ENCODE assay signal across 8 cellular contexts in genomic region chr18:52339891-52340371, GRCh38. TPM values are rescaled to one million over a fixed set of nuclear protein-coding genes. Genes with fewer than 3 reads are reported as not detected.
A peak's percentile ranks its signal among the peaks of the same experiment; 100 is the strongest.
DNase-seq lines count a peak whose midpoint lies in the region; ATAC-seq and TF ChIP-seq lines count a peak whose summit lies in the region.

A gene with protein sequence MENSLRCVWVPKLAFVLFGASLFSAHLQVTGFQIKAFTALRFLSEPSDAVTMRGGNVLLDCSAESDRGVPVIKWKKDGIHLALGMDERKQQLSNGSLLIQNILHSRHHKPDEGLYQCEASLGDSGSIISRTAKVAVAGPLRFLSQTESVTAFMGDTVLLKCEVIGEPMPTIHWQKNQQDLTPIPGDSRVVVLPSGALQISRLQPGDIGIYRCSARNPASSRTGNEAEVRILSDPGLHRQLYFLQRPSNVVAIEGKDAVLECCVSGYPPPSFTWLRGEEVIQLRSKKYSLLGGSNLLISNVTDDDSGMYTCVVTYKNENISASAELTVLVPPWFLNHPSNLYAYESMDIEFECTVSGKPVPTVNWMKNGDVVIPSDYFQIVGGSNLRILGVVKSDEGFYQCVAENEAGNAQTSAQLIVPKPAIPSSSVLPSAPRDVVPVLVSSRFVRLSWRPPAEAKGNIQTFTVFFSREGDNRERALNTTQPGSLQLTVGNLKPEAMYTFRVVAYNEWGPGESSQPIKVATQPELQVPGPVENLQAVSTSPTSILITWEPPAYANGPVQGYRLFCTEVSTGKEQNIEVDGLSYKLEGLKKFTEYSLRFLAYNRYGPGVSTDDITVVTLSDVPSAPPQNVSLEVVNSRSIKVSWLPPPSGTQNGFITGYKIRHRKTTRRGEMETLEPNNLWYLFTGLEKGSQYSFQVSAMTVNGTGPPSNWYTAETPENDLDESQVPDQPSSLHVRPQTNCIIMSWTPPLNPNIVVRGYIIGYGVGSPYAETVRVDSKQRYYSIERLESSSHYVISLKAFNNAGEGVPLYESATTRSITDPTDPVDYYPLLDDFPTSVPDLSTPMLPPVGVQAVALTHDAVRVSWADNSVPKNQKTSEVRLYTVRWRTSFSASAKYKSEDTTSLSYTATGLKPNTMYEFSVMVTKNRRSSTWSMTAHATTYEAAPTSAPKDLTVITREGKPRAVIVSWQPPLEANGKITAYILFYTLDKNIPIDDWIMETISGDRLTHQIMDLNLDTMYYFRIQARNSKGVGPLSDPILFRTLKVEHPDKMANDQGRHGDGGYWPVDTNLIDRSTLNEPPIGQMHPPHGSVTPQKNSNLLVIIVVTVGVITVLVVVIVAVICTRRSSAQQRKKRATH (N-terminal part only) (plus strand): TSS chr18:52340197. CDS start chr18:52340788, 591 bp downstream.

- no peak within 1 kb of the TSS for H2AFZ ChIP-seq in OCI-LY3 (ENCODE audit: low read depth, low read length)

- peak within 1 kb of the TSS; percentile 70 for H3K4me3 Mint-ChIP-seq in osteocyte (ENCODE audit: unreplicated experiment)

- peaks cover 25% of the 10 kb centered on the region for H3K4me1 Mint-ChIP-seq in osteocyte (ENCODE audit: unreplicated experiment)

- peaks cover 41% of the 10 kb centered on the region for H3K27me3 Mint-ChIP-seq in osteocyte (ENCODE audit: unreplicated experiment)

- no peaks in the 10 kb centered on the region for H3K79me2 ChIP-seq in OCI-LY3 (ENCODE audit: low read length)

- CTCF ChIA-PET in A673 (lab: Charles Lee) = interaction anchor here (1.0 to 1.3 kb wide), 3 partner anchors 10 to 671 kb away, joined by 3 read pairs; no protein-coding TSS in a partner anchor
- CTCF ChIA-PET in HEK293 (lab: Yijun Ruan, JAX) = interaction anchor here (0.7 to 1.2 kb wide), 9 partner anchors 11 to 1181 kb away, joined by 3 read pairs; no protein-coding TSS in a partner anchor

- intact Hi-C loops in A673 (cut with micrococcal nuclease; ENCODE audit: unreplicated experiment) = loop anchor here (1.0 to 10.0 kb wide), 9 partner anchors 159 to 671 kb away; no protein-coding TSS in a partner anchor

- H3K4me3 ChIP-seq in A673 (ENCODE audit: low read depth, low read length, poor library complexity, severe bottlenecking) (peak within 1 kb of the TSS; percentile 96), HEK293 (ENCODE audit: low read depth, low read length) (peak within 1 kb of the TSS; percentile 9), OCI-LY3 (ENCODE audit: low read length) (no peak within 1 kb of the TSS), fibroblast of mammary gland (ENCODE audit: control insufficient read depth, low read depth, low read length) (peak within 1 kb of the TSS; percentile 3)

- H3K27me3 ChIP-seq in A673 (replicated peaks; ENCODE audit: insufficient read depth, low read depth, low read length, poor library complexity) (no peaks in the 10 kb centered on the region), OCI-LY3 (ENCODE audit: low read depth, low read length) (peaks cover 12% of the 10 kb centered on the region)

- no peak for ATAC-seq in HG03095 (IDR thresholded peaks at IDR 0.05; ENCODE audit: unreplicated experiment)

- no peaks in the 10 kb centered on the region for H3K9me3 ChIP-seq in A673 (ENCODE audit: low read depth, low read length, poor library complexity, severe bottlenecking)
- no peaks in the 10 kb centered on the region for H3K9me3 ChIP-seq in HEK293 (ENCODE audit: control insufficient read depth, insufficient read depth, low read depth, low read length)
- no peaks in the 10 kb centered on the region for H3K9me3 ChIP-seq in OCI-LY3 (ENCODE audit: insufficient read depth, low read length)

- peak within 1 kb of the TSS; percentile 94 for H3K27ac ChIP-seq in A673 (ENCODE audit: low read depth, low read length, poor library complexity, severe bottlenecking)
- H3K27ac ChIP-seq in HEK293 (ENCODE audit: extremely low read depth, low read depth, low read length) = no peak within 1 kb of the TSS
- no peak within 1 kb of the TSS for H3K27ac ChIP-seq in OCI-LY3 (ENCODE audit: low read length)

- H3K9ac ChIP-seq in OCI-LY3 (ENCODE audit: low read length) = no peak within 1 kb of the TSS

- H3K4me1 ChIP-seq in A673 (ENCODE audit: insufficient read depth, low read length, poor library complexity, severe bottlenecking) = peaks cover 17% of the 10 kb centered on the region
- H3K4me1 ChIP-seq in HEK293 (ENCODE audit: control insufficient read depth, insufficient read depth, low read length) = no peaks in the 10 kb centered on the region
- peaks cover 12% of the 10 kb centered on the region for H3K4me1 ChIP-seq in OCI-LY3 (ENCODE audit: low read length)

- BruUV-seq in A673 (replicated peaks; lab: Mats Ljungman, UMichigan) = no TSS peak

- no peaks in the 10 kb centered on the region for H3K9me3 Mint-ChIP-seq in osteocyte (ENCODE audit: unreplicated experiment)

- DNase-seq in A673 (ENCODE audit: low spot score) (peak; percentile 98), fibroblast of mammary gland (ENCODE audit: low read depth) (peak; percentile 46), osteocyte (ENCODE audit: extremely low spot score, unreplicated experiment) (no peak), Kasumi-1 (lab: John Stamatoyannopoulos, UW) (no peak)
- DNase-seq in activated CD4-positive, alpha-beta T cell treated with anti-CD3 and anti-CD28 coated beads for 4 hours = no peak

- no peaks in the 10 kb centered on the region for H4K20me1 ChIP-seq in OCI-LY3 (ENCODE audit: insufficient read depth, low read length)

- TF ChIP-seq CTCF in A673 (conservative IDR thresholded peaks at IDR 0.05; ENCODE audit: low read depth, low read length) (peak; percentile 72), HEK293 (tag by site-specific recombination; IDR thresholded peaks at IDR 0.05) (peak; percentile 17; the same call in 1 of the 2 replicates), OCI-LY3 (IDR thresholded peaks at IDR 0.05; ENCODE audit: low read depth, low read length) (peak; percentile 60), fibroblast of mammary gland (conservative IDR thresholded peaks at IDR 0.05; ENCODE audit: control insufficient read depth, insufficient read depth, low read depth, low read length) (peak; percentile 35), osteocyte (IDR thresholded peaks at IDR 0.05) (peak; percentile 56)

- POLR2A ChIA-PET in A673 (lab: Charles Lee; ENCODE audit: low non-redundant PET) = interaction anchor here (0.6 kb wide), 1 partner anchor 673 kb away, joined by 3 read pairs; no protein-coding TSS in a partner anchor
- POLR2A ChIA-PET in HEK293 (lab: Yijun Ruan, JAX) = no interaction called here

- H3K36me3 ChIP-seq in A673 (ENCODE audit: insufficient read depth, low read length, poor library complexity, severe bottlenecking) = no peaks in the 10 kb centered on the region
- no peaks in the 10 kb centered on the region for H3K36me3 ChIP-seq in HEK293 (ENCODE audit: control insufficient read depth in 2 of 2, insufficient read depth in 1 of 2, low read length in 2 of 2)
- H3K36me3 ChIP-seq in OCI-LY3 (replicated peaks; ENCODE audit: low read depth, low read length) = no peaks in the 10 kb centered on the region

- no peak within 1 kb of the TSS for H3K27ac Mint-ChIP-seq in osteocyte (ENCODE audit: unreplicated experiment)

- peaks cover 2% of the 10 kb centered on the region for H3K36me3 Mint-ChIP-seq in osteocyte (ENCODE audit: unreplicated experiment)

- no peak within 1 kb of the TSS for H3K4me2 ChIP-seq in OCI-LY3 (ENCODE audit: low read length)

TF ChIP-seq in HEK293, 187 proteins besides CTCF, POLR2A, EP300 and RAD21:
- no peak for TF ChIP-seq ZNF48 (tag by site-specific recombination; IDR thresholded peaks at IDR 0.05)
- no peak for TF ChIP-seq SCRT1 (tag by site-specific recombination; IDR thresholded peaks at IDR 0.05; ENCODE audit: borderline replicate concordance)
- no peak for TF ChIP-seq ZNF266 (tag by site-specific recombination; IDR thresholded peaks at IDR 0.05; ENCODE audit: low read depth)
- TF ChIP-seq ZBTB17 (tag by site-specific recombination; IDR thresholded peaks at IDR 0.05) = peak; percentile 24; the same call in 1 of the 2 replicates
- no peak for TF ChIP-seq ZSCAN16 (tag by site-specific recombination; IDR thresholded peaks at IDR 0.05)

RNA-seq across cellular contexts. Expression of the gene that starts here (rescaled TPM):
- total RNA-seq in A673 (2021) (93.0 and 99.5 TPM in 2 replicates), osteocyte (0.24 and 0.39 TPM in 2 replicates)

Comparison
In these comparisons a context has a peak if more than half of its experiments do, and no peak if none do; other contexts are left out.
1. RNA of the gene that starts here (total RNA-seq): 93.0 to 99.5 TPM in A673; 0.24 to 0.39 TPM in osteocyte; every median in the first group is over 10 times any median in the second.
2. DNase-seq: peak in A673 (single experiment) and fibroblast of mammary gland (single experiment); none in osteocyte (single experiment), activated CD4-positive, alpha-beta T cell treated with anti-CD3 and anti-CD28 coated beads for 4 hours (0 of 2) and Kasumi-1 (0 of 2).
3. CTCF ChIP-seq: peak in every context shown above with its lines; median percentile 72 in A673; 60 in OCI-LY3; 56 in osteocyte; 35 in fibroblast of mammary gland; 17 in HEK293.